Comparison of ENCODE assay signal across 20 cellular contexts in the genomic region with DNA sequence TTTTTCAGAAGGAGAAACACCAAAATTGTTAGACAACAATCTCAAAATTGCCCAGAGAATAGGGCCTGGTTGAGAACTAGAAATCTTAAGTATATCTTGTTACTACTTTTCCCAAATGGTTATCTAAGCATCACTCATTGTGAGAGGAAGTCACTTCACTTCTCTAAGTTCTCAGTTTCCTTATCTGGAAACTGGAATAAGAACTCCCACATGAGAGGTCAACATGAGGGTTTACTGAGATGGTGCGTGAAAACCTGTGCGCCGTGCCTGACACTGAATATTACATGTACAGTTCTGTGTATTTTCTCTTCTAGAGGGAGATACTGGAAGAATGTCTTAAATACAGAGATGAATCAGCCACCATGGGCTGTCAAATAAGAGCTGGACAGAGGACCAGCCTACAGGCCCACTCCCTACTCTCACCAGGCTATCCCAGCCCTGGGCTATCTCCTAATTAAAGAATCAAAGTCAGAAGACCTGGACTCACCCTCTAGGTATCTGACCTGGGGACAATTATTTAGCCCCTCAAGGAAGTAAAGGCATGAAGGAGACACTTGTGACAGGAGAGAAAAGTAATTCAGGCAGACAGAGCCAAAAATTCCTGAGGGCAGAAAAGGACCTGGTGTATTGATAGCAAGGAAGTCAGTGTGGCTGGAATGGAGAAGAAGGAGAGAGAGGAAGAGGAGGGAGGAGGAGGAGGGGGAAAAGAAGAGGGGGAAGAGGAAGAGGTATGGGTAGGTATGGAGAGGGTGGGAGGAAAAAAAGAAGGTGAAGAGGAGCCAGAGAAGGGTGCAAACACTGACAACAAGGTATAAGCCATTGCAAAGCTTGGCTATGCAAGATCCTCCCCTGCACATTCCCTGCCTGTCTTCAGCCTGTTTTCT. TPM values are rescaled to one million over a fixed set of nuclear protein-coding genes. Genes with fewer than 3 reads are reported as not detected.
DNase-seq lines count a peak whose midpoint lies in the region; ATAC-seq and TF ChIP-seq lines count a peak whose summit lies in the region.
"Had no signal": no experiment of that assay in that cellular context is flagged by ENCODE, and none has a peak within 500 bp of the region (broad histone marks: within the 10 kb centered on the region; RNA-seq: fewer than 3 reads in every experiment).

No MANE protein-coding gene starts in this region.

- no peak overlapping the region for H2BK5ac ChIP-seq in mesenchymal stem cell (ENCODE audit: low read depth, low read length, poor library complexity, severe bottlenecking)

- H2BK15ac ChIP-seq in mesenchymal stem cell (ENCODE audit: low read depth, poor library complexity, severe bottlenecking), result no peak overlapping the region

- H3K79me2 ChIP-seq in SK-N-SH (ENCODE audit: insufficient read depth), result no peaks in the 10 kb centered on the region

- no peak overlapping the region for H3K27ac ChIP-seq in SK-N-SH (ENCODE audit: low read depth in 2 of 2, low read length in 1 of 2)
- H3K27ac ChIP-seq in subcutaneous abdominal adipose tissue (ENCODE audit: low read depth, low read length), result peak overlapping the region; percentile 87
- no peak overlapping the region for H3K27ac ChIP-seq in mesenchymal stem cell (ENCODE audit: low read length, poor library complexity, severe bottlenecking)
- H3K27ac ChIP-seq: 22Rv1, C4-2B, KMS-11, SJCRH30 had no signal

- POLR2A ChIA-PET in SK-N-SH (lab: Yijun Ruan, JAX), result no interaction called here

- H4K20me1 ChIP-seq in SK-N-SH (ENCODE audit: insufficient read depth), result no peaks in the 10 kb centered on the region

- H2BK12ac ChIP-seq in mesenchymal stem cell (ENCODE audit: low read length in 2 of 2), result no peak overlapping the region

- no peaks in the 10 kb centered on the region for H3K36me3 Mint-ChIP-seq in chondrocyte (ENCODE audit: low read depth)

- H3K18ac ChIP-seq in mesenchymal stem cell (ENCODE audit: low read depth in 1 of 2, low read length in 2 of 2), result no peak overlapping the region

- H2BK120ac ChIP-seq in mesenchymal stem cell (ENCODE audit: low read depth, low read length), result no peak overlapping the region

- H3K4me1 ChIP-seq in SK-N-SH (ENCODE audit: control insufficient read depth in 1 of 2, insufficient read depth in 2 of 2, low read depth in 1 of 2, low read length in 1 of 2), result peaks cover 3 to 6% of the 10 kb centered on the region in 2 experiments; a peak in 2 of 4 replicates
- H3K4me1 ChIP-seq in subcutaneous abdominal adipose tissue (ENCODE audit: control insufficient read depth in 5 of 5, insufficient read depth in 5 of 5, low read length in 5 of 5), result peaks cover 0 to 74% (median 50%) of the 10 kb centered on the region in 5 donors
- H3K4me1 ChIP-seq in mesenchymal stem cell (ENCODE audit: control insufficient read depth, insufficient read depth, low read depth, low read length), result no peaks in the 10 kb centered on the region
- H3K4me1 ChIP-seq: SJCRH30 had no signal

- H3K27me3 ChIP-seq in SK-N-SH (ENCODE audit: insufficient read depth) (no peaks in the 10 kb centered on the region), subcutaneous abdominal adipose tissue (ENCODE audit: control insufficient read depth in 5 of 5, insufficient read depth in 4 of 5, low read length in 5 of 5) (no peaks in the 10 kb centered on the region), mesenchymal stem cell (ENCODE audit: control insufficient read depth in 1 of 2, insufficient read depth in 1 of 2, low read length in 2 of 2) (no peaks in the 10 kb centered on the region)
- H3K27me3 ChIP-seq: SJCRH30 had no signal

- H3K9me3 Mint-ChIP-seq in chondrocyte (ENCODE audit: low read depth), result peaks cover 9% of the 10 kb centered on the region

- no peak overlapping the region for H2AK5ac ChIP-seq in mesenchymal stem cell (ENCODE audit: low read length, severe bottlenecking)

- DNase-seq in SK-N-SH, result no peak
- DNase-seq in NCI-H226, result peak; percentile 57
- DNase-seq in chondrocyte (ENCODE audit: low spot score), result no peak
- no peak for DNase-seq in NCI-H446 treated with DMSO at 0.1 percent for 48 hours (lab: John Stamatoyannopoulos, UW)
- DNase-seq in mesenchymal stem cell, result no peak
- DNase-seq: AML-193, COR-L47, GF-D8, GOT3, NCI-H1417, NCI-H187, NCI-H2107, NCI-H526, SJCRH30 had no signal

- no peak overlapping the region for H3K4me3 Mint-ChIP-seq in chondrocyte (ENCODE audit: unreplicated experiment)

- no peak for TF ChIP-seq RAD21 in SK-N-SH (IDR thresholded peaks at IDR 0.05; ENCODE audit: low read length)

- peaks cover 15% of the 10 kb centered on the region for H3F3A ChIP-seq in SK-N-SH (replicated peaks; ENCODE audit: insufficient read depth)

- TF ChIP-seq CTCF in SK-N-SH (IDR thresholded peaks at IDR 0.05), result no peak
- no peak for TF ChIP-seq CTCF in chondrocyte (IDR thresholded peaks at IDR 0.05)

- TF ChIP-seq EP300 in SK-N-SH (IDR thresholded peaks at IDR 0.05; ENCODE audit: borderline replicate concordance in 1 of 2, low read depth in 1 of 2, low read length in 1 of 2), result no peak

- H3K4me2 ChIP-seq in SK-N-SH (no peak overlapping the region), mesenchymal stem cell (ENCODE audit: low read length, poor library complexity, severe bottlenecking) (no peak overlapping the region)
- H3K4me2 ChIP-seq: KMS-11 had no signal

- H2AFZ ChIP-seq in SK-N-SH (ENCODE audit: low read depth), result peak overlapping the region; percentile 49; the same call in 1 of the 2 replicates
- no peak overlapping the region for H2AFZ ChIP-seq in mesenchymal stem cell (ENCODE audit: low read depth, low read length)

- H3K4ac ChIP-seq in mesenchymal stem cell (ENCODE audit: low read depth in 1 of 2, low read length in 2 of 2), result peak overlapping the region in 1 of 2 experiments; percentile 41

- H3K4me3 ChIP-seq in SK-N-SH (ENCODE audit: low read depth in 2 of 2, low read length in 1 of 2) (no peak overlapping the region), subcutaneous abdominal adipose tissue (ENCODE audit: low read depth in 1 of 5, low read length in 5 of 5) (no peak overlapping the region), mesenchymal stem cell (ENCODE audit: insufficient read depth in 1 of 2, low read depth in 1 of 2, low read length in 2 of 2) (no peak overlapping the region)
- H3K4me3 ChIP-seq: SJCRH30 had no signal

- no peak overlapping the region for H4K91ac ChIP-seq in mesenchymal stem cell (ENCODE audit: low read length)

- no peak overlapping the region for H3K23ac ChIP-seq in mesenchymal stem cell (ENCODE audit: low read length in 2 of 2)

- peaks cover 70% of the 10 kb centered on the region for H3K4me1 Mint-ChIP-seq in chondrocyte (ENCODE audit: low read depth)

- no peaks in the 10 kb centered on the region for H3K9me2 ChIP-seq in SK-N-SH

- H3K27me3 Mint-ChIP-seq in chondrocyte (ENCODE audit: low read depth), result no peaks in the 10 kb centered on the region

- H3K14ac ChIP-seq in mesenchymal stem cell (ENCODE audit: low read length in 2 of 2), result no peak overlapping the region

- CTCF ChIA-PET in SK-N-SH (lab: Yijun Ruan, JAX), result interaction anchor here (1.4 kb wide), 1 partner anchor 40 kb away, joined by 3 read pairs; no protein-coding TSS in a partner anchor

- H3K36me3 ChIP-seq in SK-N-SH (replicated peaks in 1 of 2; ENCODE audit: control insufficient read depth in 1 of 2, insufficient read depth in 2 of 2, low read length in 1 of 2), result no peaks in the 10 kb centered on the region
- no peaks in the 10 kb centered on the region for H3K36me3 ChIP-seq in subcutaneous abdominal adipose tissue (ENCODE audit: control insufficient read depth in 5 of 5, insufficient read depth in 5 of 5, low read length in 5 of 5)
- no peaks in the 10 kb centered on the region for H3K36me3 ChIP-seq in mesenchymal stem cell (ENCODE audit: control insufficient read depth in 1 of 2, insufficient read depth in 2 of 2, low read depth in 1 of 2, low read length in 2 of 2)
- H3K36me3 ChIP-seq: SJCRH30 had no signal

- whole genome bisulfite sequencing in SK-N-SH (ENCODE audit: low lambda C conversion rate), result 100% methylated on average over 3 of the region's 3 CpGs
- WGBS in mesenchymal stem cell, result 100% methylated on average over 3 of the region's 3 CpGs

- H3K27ac Mint-ChIP-seq in chondrocyte (ENCODE audit: unreplicated experiment), result peak overlapping the region; percentile 24

- ATAC-seq in SK-N-SH treated with all-trans-retinoic acid at 6 μM for 48 hours (no peak; the same call in 1 of the 3 replicates), GM18861 (IDR thresholded peaks at IDR 0.05; ENCODE audit: unreplicated experiment) (no peak)

- H3K9ac ChIP-seq in SK-N-SH (no peak overlapping the region), subcutaneous abdominal adipose tissue (ENCODE audit: low read length in 5 of 5) (no peak overlapping the region), mesenchymal stem cell (ENCODE audit: low read length) (no peak overlapping the region)
- H3K9ac ChIP-seq: KMS-11 had no signal

- H3K9me3 ChIP-seq in SK-N-SH (no peaks in the 10 kb centered on the region; the same call in 1 of the 2 replicates), subcutaneous abdominal adipose tissue (ENCODE audit: control insufficient read depth in 5 of 5, low read length in 5 of 5) (peaks cover 0 to 8% (median 6%) of the 10 kb centered on the region in 5 donors), mesenchymal stem cell (ENCODE audit: control insufficient read depth, low read length) (peaks cover 6% of the 10 kb centered on the region)
- H3K9me3 ChIP-seq: SJCRH30 had no signal

- no peaks in the 10 kb centered on the region for H3K79me1 ChIP-seq in mesenchymal stem cell (replicated peaks; ENCODE audit: low read length, poor library complexity, severe bottlenecking)

- no peak overlapping the region for H4K8ac ChIP-seq in mesenchymal stem cell (ENCODE audit: low read length)

TF ChIP-seq in SK-N-SH, 30 proteins besides CTCF, POLR2A, EP300 and RAD21 (continues in another document):
- TF ChIP-seq MEF2A (IDR thresholded peaks at IDR 0.05; ENCODE audit: borderline replicate concordance, low read depth), result no peak

TF ChIP-seq in SK-N-SH treated with all-trans-retinoic acid at 6 μM for 48 hours, 23 proteins besides CTCF, POLR2A, EP300 and RAD21 (continues in another document):
- TF ChIP-seq BACH2 (CRISPR knock-in tag; IDR thresholded peaks at IDR 0.05; ENCODE audit: borderline replicate concordance), result no peak
- TF ChIP-seq ZFP30 (CRISPR knock-in tag; IDR thresholded peaks at IDR 0.05), result no peak
- TF ChIP-seq ZNF70 (CRISPR knock-in tag; IDR thresholded peaks at IDR 0.05), result no peak
- TF ChIP-seq ZFP3 (CRISPR knock-in tag; IDR thresholded peaks at IDR 0.05), result no peak
- no peak for TF ChIP-seq ZNF565 (CRISPR knock-in tag; conservative IDR thresholded peaks at IDR 0.05; ENCODE audit: low read depth)
- TF ChIP-seq ISL1 (CRISPR knock-in tag; IDR thresholded peaks at IDR 0.05), result no peak
- no peak for TF ChIP-seq GLIS3 (CRISPR knock-in tag; IDR thresholded peaks at IDR 0.05)

RNA-seq across cellular contexts. Expression of gene CCDC71L, which starts 44.9 kb away (rescaled TPM):
- 25.8 and 30.0 TPM in 2 replicates for polyA plus RNA-seq in SK-N-SH (2012; rRNA removed)
- polyA plus RNA-seq in SK-N-SH (2012; cell fraction: cytosol; rRNA removed), result 27.8 and 31.4 TPM in 2 replicates
- 20.5 and 20.6 TPM in 2 replicates for polyA plus RNA-seq in SK-N-SH (2012; cell fraction: nucleus; rRNA removed)
- total RNA-seq in chondrocyte, result 22.0 to 24.5 TPM (median 23.1 TPM) in 3 replicates
- 24.1 TPM for polyA plus RNA-seq in mesenchymal stem cell (2013, experiment 1 of 2)
- polyA plus RNA-seq in mesenchymal stem cell (2013, experiment 2 of 2), result 29.2 TPM
